In genomic region chr7:27175005-27175625, GRCh38 we compare ENCODE assay signal across 12 cellular contexts. TPM values are rescaled to one million over a fixed set of nuclear protein-coding genes. Genes with fewer than 3 reads are reported as not detected.
A peak's percentile ranks its signal among the peaks of the same experiment; 100 is the strongest.
DNase-seq lines count a peak whose midpoint lies in the region; ATAC-seq, FAIRE-seq and TF ChIP-seq lines count a peak whose summit lies in the region.
"Had no signal": no experiment of that assay in that cellular context is flagged by ENCODE, and none has a peak within 500 bp of the region (broad histone marks: within the 10 kb centered on the region; RNA-seq: fewer than 3 reads in every experiment).

No MANE protein-coding gene starts in this region.

- H3K27me3 ChIP-seq in subcutaneous abdominal adipose tissue (ENCODE audit: control insufficient read depth in 5 of 5, insufficient read depth in 4 of 5, low read length in 5 of 5): peaks cover 0 to 25% (median 11%) of the 10 kb centered on the region in 5 donors

- POLR2A ChIA-PET in activated CD8-positive, alpha-beta T cell treated with anti-CD3 and anti-CD28 coated beads, Interleukin-2, amount 10 ng/mL, durations not matched to agents 7 days and 5 days (lab: Charles Lee): no interaction called here
- POLR2A ChIA-PET in activated CD8-positive, alpha-beta T cell treated with anti-CD3 and anti-CD28 coated beads for 36 hours (lab: Charles Lee): no interaction called here

- H3K4me3 Mint-ChIP-seq in activated CD8-positive, alpha-beta T cell treated with anti-CD3 and anti-CD28 coated beads, Interleukin-2, amount 10 ng/mL, durations not matched to agents 7 days and 5 days: peak overlapping the region; percentile 28
- H3K4me3 Mint-ChIP-seq in activated CD8-positive, alpha-beta T cell treated with anti-CD3 and anti-CD28 coated beads for 36 hours: no peak overlapping the region
- H3K4me3 Mint-ChIP-seq in immature natural killer cell: peak overlapping the region; percentile 63 to 78 (median 74)

- H3K27ac ChIP-seq in subcutaneous abdominal adipose tissue (ENCODE audit: low read depth, low read length): peak overlapping the region; percentile 98
- H3K27ac ChIP-seq: BLaER1 treated with 17β-estradiol and CSF1 and Interleukin-3, amounts not matched to agents 10 nM and 100 nM had no signal

- peaks cover 7% of the 10 kb centered on the region for H3K36me3 Mint-ChIP-seq in activated CD8-positive, alpha-beta T cell treated with anti-CD3 and anti-CD28 coated beads, Interleukin-2, amount 10 ng/mL, durations not matched to agents 7 days and 5 days (ENCODE audit: low read depth)
- no peaks in the 10 kb centered on the region for H3K36me3 Mint-ChIP-seq in activated CD8-positive, alpha-beta T cell treated with anti-CD3 and anti-CD28 coated beads for 36 hours (ENCODE audit: low read depth)
- peaks cover 0 to 11% (median 3%) of the 10 kb centered on the region in 3 donors for H3K36me3 Mint-ChIP-seq in immature natural killer cell

- no peak for FAIRE-seq in RCC 7860 (lab: Jason Lieb, UNC)
- FAIRE-seq: small intestine had no signal

- CTCF ChIA-PET in activated CD8-positive, alpha-beta T cell treated with anti-CD3 and anti-CD28 coated beads, Interleukin-2, amount 10 ng/mL, durations not matched to agents 7 days and 5 days (lab: Charles Lee): interaction anchor here (1.0 to 2.4 kb wide), 3 partner anchors 14 to 21 kb away, joined by 4 to 13 read pairs (median 5); no protein-coding TSS in a partner anchor
- CTCF ChIA-PET in activated CD8-positive, alpha-beta T cell treated with anti-CD3 and anti-CD28 coated beads for 36 hours (lab: Charles Lee): interaction anchor here (0.7 to 10.4 kb wide), 5 partner anchors 12 to 23 kb away, joined by 4 to 61 read pairs (median 7); partner anchors contain the start of gene HOXA3

- peak overlapping the region in 2 of 5 donors; percentile 76 to 80 for H3K4me3 ChIP-seq in subcutaneous abdominal adipose tissue (ENCODE audit: low read depth in 1 of 5, low read length in 5 of 5)
- H3K4me3 ChIP-seq: BLaER1 treated with 17β-estradiol and CSF1 and Interleukin-3, amounts not matched to agents 10 nM and 100 nM had no signal

- no peaks in the 10 kb centered on the region for H3K9me3 Mint-ChIP-seq in activated CD8-positive, alpha-beta T cell treated with anti-CD3 and anti-CD28 coated beads, Interleukin-2, amount 10 ng/mL, durations not matched to agents 7 days and 5 days (ENCODE audit: insufficient read depth)
- no peaks in the 10 kb centered on the region for H3K9me3 Mint-ChIP-seq in activated CD8-positive, alpha-beta T cell treated with anti-CD3 and anti-CD28 coated beads for 36 hours
- peaks cover 0 to 1% (median 0%) of the 10 kb centered on the region in 6 donors for H3K9me3 Mint-ChIP-seq in immature natural killer cell

- no peak for ATAC-seq in activated CD8-positive, alpha-beta T cell treated with anti-CD3 and anti-CD28 coated beads, Interleukin-2, amount 10 ng/mL, durations not matched to agents 7 days and 5 days
- ATAC-seq in activated CD8-positive, alpha-beta T cell treated with anti-CD3 and anti-CD28 coated beads for 36 hours: no peak

- TF ChIP-seq CTCF in activated CD8-positive, alpha-beta T cell treated with anti-CD3 and anti-CD28 coated beads for 36 hours (IDR thresholded peaks at IDR 0.05): no peak

- no peaks in the 10 kb centered on the region for H3K9me3 ChIP-seq in subcutaneous abdominal adipose tissue (ENCODE audit: control insufficient read depth in 5 of 5, low read length in 5 of 5)

- peaks cover 59% of the 10 kb centered on the region for H3K27me3 Mint-ChIP-seq in activated CD8-positive, alpha-beta T cell treated with anti-CD3 and anti-CD28 coated beads, Interleukin-2, amount 10 ng/mL, durations not matched to agents 7 days and 5 days (ENCODE audit: low read depth)
- H3K27me3 Mint-ChIP-seq in activated CD8-positive, alpha-beta T cell treated with anti-CD3 and anti-CD28 coated beads for 36 hours: peaks cover 72% of the 10 kb centered on the region
- peaks cover 29 to 40% (median 30%) of the 10 kb centered on the region in 3 donors for H3K27me3 Mint-ChIP-seq in immature natural killer cell (ENCODE audit: low read depth in 3 of 3)

- no peak overlapping the region for H3K27ac Mint-ChIP-seq in activated CD8-positive, alpha-beta T cell treated with anti-CD3 and anti-CD28 coated beads, Interleukin-2, amount 10 ng/mL, durations not matched to agents 7 days and 5 days
- no peak overlapping the region for H3K27ac Mint-ChIP-seq in activated CD8-positive, alpha-beta T cell treated with anti-CD3 and anti-CD28 coated beads for 36 hours
- H3K27ac Mint-ChIP-seq in immature natural killer cell: no peak overlapping the region

- H3K9ac ChIP-seq in subcutaneous abdominal adipose tissue (ENCODE audit: low read length in 5 of 5): no peak overlapping the region
- H3K9ac ChIP-seq: BLaER1 treated with 17β-estradiol and CSF1 and Interleukin-3, amounts not matched to agents 10 nM and 100 nM had no signal

- intact Hi-C loops in activated CD8-positive, alpha-beta T cell treated with anti-CD3 and anti-CD28 coated beads for 36 hours (cut with micrococcal nuclease): no loop called here

- peaks cover 13% of the 10 kb centered on the region for H3K4me1 Mint-ChIP-seq in activated CD8-positive, alpha-beta T cell treated with anti-CD3 and anti-CD28 coated beads, Interleukin-2, amount 10 ng/mL, durations not matched to agents 7 days and 5 days (ENCODE audit: low read depth)
- H3K4me1 Mint-ChIP-seq in activated CD8-positive, alpha-beta T cell treated with anti-CD3 and anti-CD28 coated beads for 36 hours (ENCODE audit: low read depth): peaks cover 15% of the 10 kb centered on the region
- peaks cover 26 to 35% of the 10 kb centered on the region in 2 donors for H3K4me1 Mint-ChIP-seq in immature natural killer cell

- DNase-seq in activated CD8-positive, alpha-beta T cell treated with anti-CD3 and anti-CD28 coated beads, Interleukin-2, amount 10 ng/mL, durations not matched to agents 7 days and 5 days: no peak
- no peak for DNase-seq in activated CD8-positive, alpha-beta T cell treated with anti-CD3 and anti-CD28 coated beads for 36 hours
- DNase-seq in RCC 7860 (ENCODE audit: low spot score) (peak; percentile 71), immature natural killer cell (no peak), islet precursor cell (no peak), NCI-H1105 (lab: John Stamatoyannopoulos, UW) (no peak), NCI-H2107 treated with DMSO at 0.1 percent for 48 hours (lab: John Stamatoyannopoulos, UW; ENCODE audit: unreplicated experiment) (no peak)
- DNase-seq: amniotic stem cell, small intestine had no signal

- H3K4me1 ChIP-seq in subcutaneous abdominal adipose tissue (ENCODE audit: control insufficient read depth in 5 of 5, insufficient read depth in 5 of 5, low read length in 5 of 5): peaks cover 2 to 91% (median 83%) of the 10 kb centered on the region in 5 donors

- H3K36me3 ChIP-seq in subcutaneous abdominal adipose tissue (ENCODE audit: control insufficient read depth in 5 of 5, insufficient read depth in 5 of 5, low read length in 5 of 5): no peaks in the 10 kb centered on the region
- H3K36me3 ChIP-seq: BLaER1 treated with 17β-estradiol and CSF1 and Interleukin-3, amounts not matched to agents 10 nM and 100 nM had no signal

RNA-seq across cellular contexts. Expression of gene HOXA10, which starts 1.0 kb away (rescaled TPM):
- total RNA-seq in activated CD8-positive, alpha-beta T cell treated with anti-CD3 and anti-CD28 coated beads, Interleukin-2, amount 10 ng/mL, durations not matched to agents 7 days and 5 days: not detected
- total RNA-seq in activated CD8-positive, alpha-beta T cell treated with anti-CD3 and anti-CD28 coated beads for 36 hours: not detected
- 10 to 100 TPM in 1 of 3 donors, 1 to 10 TPM in 2; 4.2 to 17.3 (median 6.2) TPM for polyA plus RNA-seq in immature natural killer cell
- total RNA-seq: SK-MEL-5 had no signal

RNA-seq across cellular contexts. Expression of gene HOXA9, which starts 9.8 kb away (rescaled TPM):
- not detected for total RNA-seq in activated CD8-positive, alpha-beta T cell treated with anti-CD3 and anti-CD28 coated beads, Interleukin-2, amount 10 ng/mL, durations not matched to agents 7 days and 5 days
- total RNA-seq in activated CD8-positive, alpha-beta T cell treated with anti-CD3 and anti-CD28 coated beads for 36 hours: not detected
- polyA plus RNA-seq in immature natural killer cell: 1 to 10 TPM; 1.6 to 3.1 (median 1.8) TPM
- total RNA-seq: SK-MEL-5 had no signal

RNA-seq across cellular contexts. Expression of gene HOXA11, which starts 9.9 kb away (rescaled TPM):
- not detected for total RNA-seq in activated CD8-positive, alpha-beta T cell treated with anti-CD3 and anti-CD28 coated beads, Interleukin-2, amount 10 ng/mL, durations not matched to agents 7 days and 5 days
- total RNA-seq in activated CD8-positive, alpha-beta T cell treated with anti-CD3 and anti-CD28 coated beads for 36 hours: under 1 TPM; 0.13 to 0.18 TPM
- polyA plus RNA-seq in immature natural killer cell: not detected
- polyA plus RNA-seq: small intestine had no signal

RNA-seq across cellular contexts. Expression of gene HOXA7, which starts 18.6 kb away (rescaled TPM):
- total RNA-seq in activated CD8-positive, alpha-beta T cell treated with anti-CD3 and anti-CD28 coated beads, Interleukin-2, amount 10 ng/mL, durations not matched to agents 7 days and 5 days: not detected
- total RNA-seq in activated CD8-positive, alpha-beta T cell treated with anti-CD3 and anti-CD28 coated beads for 36 hours: not detected
- 1 to 10 TPM in 2 of 3 donors, not detected in 1; 1.0 to 4.2 TPM for polyA plus RNA-seq in immature natural killer cell
- total RNA-seq: SK-MEL-5 had no signal

RNA-seq across cellular contexts. Expression of gene HOXA3, which starts 22.7 kb away (rescaled TPM):
- not detected for total RNA-seq in activated CD8-positive, alpha-beta T cell treated with anti-CD3 and anti-CD28 coated beads, Interleukin-2, amount 10 ng/mL, durations not matched to agents 7 days and 5 days
- total RNA-seq in activated CD8-positive, alpha-beta T cell treated with anti-CD3 and anti-CD28 coated beads for 36 hours: not detected
- under 1 TPM in 1 of 3 donors, not detected in 2; 0.13 TPM for polyA plus RNA-seq in immature natural killer cell
